In the genomic region with DNA sequence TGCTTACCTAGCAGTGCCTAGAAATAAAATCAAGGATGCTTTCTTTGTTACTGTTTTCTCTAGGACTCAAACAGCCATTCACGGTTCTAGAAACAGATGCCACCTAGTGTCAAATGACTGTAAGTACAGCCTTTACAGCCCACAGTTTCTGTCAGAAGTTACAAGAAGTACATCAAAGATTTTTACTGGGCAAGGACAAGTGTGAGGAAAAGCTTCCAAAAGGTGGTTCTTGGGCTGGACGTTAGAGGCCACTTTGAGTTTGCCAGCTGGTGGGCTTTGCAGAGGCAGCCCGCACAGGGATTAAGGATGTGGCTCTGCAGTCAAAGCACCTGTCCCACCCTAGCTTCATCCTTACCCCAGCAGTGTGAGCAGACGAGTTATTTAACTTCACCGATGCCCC, we compare ENCODE assay signal across 8 cellular contexts. TPM values are rescaled to one million over a fixed set of nuclear protein-coding genes. Genes with fewer than 3 reads are reported as not detected.
DNase-seq lines count a peak whose midpoint lies in the region; ATAC-seq, FAIRE-seq and TF ChIP-seq lines count a peak whose summit lies in the region.

No MANE protein-coding gene starts in this region.

- H3K36me3 ChIP-seq in GM12878 (ENCODE audit: control insufficient read depth in 2 of 2, insufficient read depth in 2 of 2, low read length in 1 of 2) (no peaks in the 10 kb centered on the region), stomach (no peaks in the 10 kb centered on the region)

- peaks cover 80 to 93% of the 10 kb centered on the region in 2 donors for H3K4me1 Mint-ChIP-seq in immature natural killer cell

- FAIRE-seq in D721Med (lab: Jason Lieb, UNC) (no peak), GM12878 (lab: Jason Lieb, UNC) (peak; percentile 70)

- H3K4me3 Mint-ChIP-seq in immature natural killer cell, result peak overlapping the region in 2 of 5 donors; percentile 12 to 29

- RAD21 ChIA-PET in GM12878 (lab: Charles Lee; ENCODE audit: unreplicated experiment), result interaction anchor here (0.7 kb wide), 1 partner anchor 131 kb away, joined by 3 read pairs; no protein-coding TSS in a partner anchor

- TF ChIP-seq CTCF in D721Med (IDR thresholded peaks at IDR 0.05; ENCODE audit: insufficient read depth, missing control alignments) (peak; percentile 80), GM12878 (IDR thresholded peaks at IDR 0.05 in 2 of 3, conservative IDR thresholded peaks at IDR 0.05 in 1 of 3; ENCODE audit: control insufficient read depth in 2 of 3, extremely low read depth in 1 of 3, insufficient read depth in 1 of 3, low read depth in 3 of 3, low read length in 3 of 3) (peak; percentile 77 to 82 (median 78)), stomach (IDR thresholded peaks at IDR 0.05) (peak in 5 of 7 experiments; percentile 49 to 85 (median 77))

- DNase-seq in D721Med (ENCODE audit: insufficient read length, low spot score) (no peak), HPDE6-E6E7 (ENCODE audit: extremely low spot score) (peak; percentile 40), NCI-H774 (lab: John Stamatoyannopoulos, UW) (peak; percentile 26), GM12878 (ENCODE audit: low read depth, low spot score) (no peak), immature natural killer cell (peak; percentile 37 to 56 (median 44)), stomach (no peak), T-helper 9 cell (no peak)

- CTCF ChIA-PET in GM12878 (lab: Yijun Ruan, JAX), result interaction anchor here (0.7 to 5.3 kb wide), 11 partner anchors 12 to 243 kb away, joined by 3 to 57 read pairs (median 5); partner anchors contain the start of gene ALDH3B1

- peaks cover 0 to 7% (median 2%) of the 10 kb centered on the region in 3 donors for H3K27me3 Mint-ChIP-seq in immature natural killer cell (ENCODE audit: low read depth in 3 of 3)

- ATAC-seq in GM12878 (peak; percentile 69), HG03457 (IDR thresholded peaks at IDR 0.05; ENCODE audit: unreplicated experiment) (no peak)

- TF ChIP-seq POLR2A in GM12878 (IDR thresholded peaks at IDR 0.05; ENCODE audit: low read depth, low read length), result no peak
- TF ChIP-seq POLR2A in stomach (IDR thresholded peaks at IDR 0.05), result no peak

- intact Hi-C loops in GM12878 (cut with micrococcal nuclease; ENCODE audit: unreplicated experiment), result loop anchor here (5.0 kb wide), 1 partner anchor 204 kb away; the partner anchor contains the start of gene UNC93B1
- intact Hi-C loops in stomach (cut with DNase I; ENCODE audit: low total_unique reads), result loop anchor here (5.0 kb wide), 1 partner anchor 124 kb away; no protein-coding TSS in a partner anchor

- no peak overlapping the region for H3K9ac ChIP-seq in GM12878 (ENCODE audit: control insufficient read depth, insufficient read depth, low read length)

- SMC1A ChIA-PET in GM12878 (lab: Charles Lee; ENCODE audit: uncharacterized antibody, unreplicated experiment), result interaction anchor here (0.8 to 1.4 kb wide), 3 partner anchors 14 to 197 kb away, joined by 3 to 5 read pairs (median 4); no protein-coding TSS in a partner anchor

- H3K9me3 ChIP-seq in GM12878 (replicated peaks; ENCODE audit: control insufficient read depth, insufficient read depth, low read length) (no peaks in the 10 kb centered on the region), stomach (no peaks in the 10 kb centered on the region)

- no peaks in the 10 kb centered on the region for H3K27me3 ChIP-seq in GM12878 (replicated peaks in 1 of 2; ENCODE audit: control insufficient read depth in 2 of 2, insufficient read depth in 2 of 2, low read length in 1 of 2)
- no peaks in the 10 kb centered on the region for H3K27me3 ChIP-seq in stomach

- H3K79me2 ChIP-seq in GM12878 (ENCODE audit: control insufficient read depth, insufficient read depth, low read length), result peaks cover 54% of the 10 kb centered on the region

- BruUV-seq in GM12878 (replicated peaks; lab: Mats Ljungman, UMichigan), result no TSS peak

- no peaks in the 10 kb centered on the region for H3K9me3 Mint-ChIP-seq in immature natural killer cell

- in situ Hi-C loops in GM12878 (cut with MboI), result loop anchor here (5.0 kb wide), 1 partner anchor 199 kb away; no protein-coding TSS in a partner anchor

- 44% methylated on average over 5 of the region's 5 CpGs for WGBS in GM12878 (ENCODE audit: insufficient coverage, insufficient replicate concordance, low lambda C conversion rate, missing lambda C conversion rate)
- 10 to 35% (median 28%) methylated on average over 5 of the region's 5 CpGs for WGBS in stomach, 5 donors

- H4K20me1 ChIP-seq in GM12878 (ENCODE audit: control insufficient read depth, insufficient read depth), result peaks cover 9% of the 10 kb centered on the region

- H2AFZ ChIP-seq in GM12878 (ENCODE audit: control insufficient read depth, low read depth, low read length), result no peak overlapping the region

- no peaks in the 10 kb centered on the region for H3K36me3 Mint-ChIP-seq in immature natural killer cell

- no peak for TF ChIP-seq EP300 in GM12878 (IDR thresholded peaks at IDR 0.05; ENCODE audit: borderline replicate concordance in 1 of 2, control insufficient read depth in 1 of 2, low read depth in 2 of 2, low read length in 2 of 2)
- TF ChIP-seq EP300 in stomach (IDR thresholded peaks at IDR 0.05), result no peak

- H3K27ac ChIP-seq in GM12878 (ENCODE audit: control insufficient read depth, insufficient read depth), result no peak overlapping the region
- peak overlapping the region; percentile 7 to 73 (median 33) for H3K27ac ChIP-seq in stomach

- H3K4me2 ChIP-seq in GM12878 (ENCODE audit: control insufficient read depth, insufficient read depth), result no peak overlapping the region

- peak; percentile 78 for TF ChIP-seq RAD21 in GM12878 (IDR thresholded peaks at IDR 0.05; ENCODE audit: insufficient read depth, low read depth, low read length)

- peaks cover 20% of the 10 kb centered on the region for H3K4me1 ChIP-seq in GM12878 (ENCODE audit: control insufficient read depth, insufficient read depth, low read length)
- H3K4me1 ChIP-seq in stomach, result peaks cover 56 to 97% (median 87%) of the 10 kb centered on the region in 4 donors

- peak overlapping the region in 5 of 6 donors; percentile 16 to 70 (median 24) for H3K27ac Mint-ChIP-seq in immature natural killer cell

- POLR2A ChIA-PET in GM12878 (lab: Charles Lee), result interaction anchor here (1.0 kb wide), 1 partner anchor 168 kb away, joined by 3 read pairs; no protein-coding TSS in a partner anchor

- no peak overlapping the region for H3K4me3 ChIP-seq in GM12878
- H3K4me3 ChIP-seq in stomach, result no peak overlapping the region

TF ChIP-seq in GM12878, 131 proteins besides CTCF, POLR2A, EP300 and RAD21:
- TF ChIP-seq NBN (IDR thresholded peaks at IDR 0.05), result no peak
- peak; percentile 72 for TF ChIP-seq SMC3 (IDR thresholded peaks at IDR 0.05; ENCODE audit: borderline replicate concordance, low read length)

RNA-seq across cellular contexts. Expression of gene KMT5B, which starts 6.9 kb away (rescaled TPM):
- 65.2 and 73.0 TPM in 2 replicates for total RNA-seq in GM12878 (2013; cell fraction: nucleolus; rRNA removed)
- total RNA-seq in GM12878 (2014; rRNA removed) (12.5 and 15.5 TPM in 2 replicates), GM12878 (2014; rRNA removed; fragmentation: Illumina TruSeq; extraction: Trizol) (18.8 and 19.6 TPM in 2 replicates), GM12878 (2021) (19.6 and 19.9 TPM in 2 replicates), stomach (10 to 100 TPM; 17.4 to 52.7 (median 31.6) TPM)
- 11.1 TPM for polyA plus RNA-seq in GM12878 (2011; ENCODE audit: low read depth)
- polyA plus RNA-seq in GM12878 (2011; rRNA removed) (21.8 and 35.3 TPM in 2 replicates), GM12878 (2014; fragmentation: Illumina TruSeq; extraction: Trizol) (20.5 and 28.2 TPM in 2 replicates), GM12878 (2014; fragmentation: Nextera tagmentation; extraction: Ambion mirVana) (1 to 10 TPM; 4.7 to 7.4 TPM), GM12878 (2014; rRNA removed) (12.4 and 14.3 TPM in 2 replicates), GM12878 (2016; fragmentation: Nextera tagmentation; extraction: Ambion mirVana) (10 to 100 TPM; 16.4 to 20.6 TPM), immature natural killer cell (10 to 100 TPM; 23.9 to 58.5 (median 30.0) TPM), stomach (10 to 100 TPM; 14.3 to 20.6 (median 14.8) TPM)
- polyA plus RNA-seq in GM12878 (2011; cell fraction: cytosol; rRNA removed), result 8.0 and 9.5 TPM in 2 replicates
- 15.3 and 16.2 TPM in 2 replicates for polyA plus RNA-seq in GM12878 (2011; cell fraction: nucleus; rRNA removed)
- 17.1 and 17.4 TPM in 2 replicates for polyA plus RNA-seq in GM12878 (2012)
- 14.3 and 16.9 TPM in 2 replicates for polyA minus RNA-seq in GM12878 (2011; rRNA and poly(A)+ RNA removed)
- 9.6 and 11.4 TPM in 2 replicates for polyA minus RNA-seq in GM12878 (2011; cell fraction: cytosol; rRNA and poly(A)+ RNA removed)
- polyA minus RNA-seq in GM12878 (2011; cell fraction: nucleus; rRNA and poly(A)+ RNA removed), result 7.7 and 17.0 TPM in 2 replicates

Comparison
In these comparisons a context has a peak if more than half of its experiments do, and no peak if none do; other contexts are left out.
1. DNase-seq: peak in HPDE6-E6E7 (single experiment), NCI-H774 (single experiment) and immature natural killer cell (3 of 3); none in D721Med (single experiment), GM12878 (single experiment), stomach (single experiment) and T-helper 9 cell (single experiment).
2. Peak in every context shown above with its lines, with median percentiles within 50 percentile points of each other: CTCF ChIP-seq.